ENCODE assay signal across 27 cellular contexts in the genomic region with DNA sequence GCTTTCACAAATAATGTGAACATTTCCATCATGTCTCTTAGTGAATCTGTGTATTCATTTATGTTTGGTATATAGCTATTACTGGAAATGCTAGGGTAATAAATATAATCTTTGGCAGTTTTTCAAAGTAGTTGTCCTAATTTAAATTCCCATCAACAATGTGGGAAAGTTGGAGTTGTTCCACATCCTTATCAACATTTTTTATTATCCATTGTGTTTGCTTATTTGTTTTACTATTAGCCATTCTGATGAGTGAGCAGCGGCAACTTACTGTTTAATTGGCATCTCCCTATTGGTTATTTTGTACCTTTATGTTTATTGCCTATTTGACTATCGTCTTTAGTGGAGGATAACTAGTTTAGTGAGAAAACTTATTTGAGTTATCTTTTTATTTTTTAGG.
"Had no signal": no experiment of that assay in that cellular context is flagged by ENCODE, and none has a peak within 500 bp of the region (broad histone marks: within the 10 kb centered on the region; RNA-seq: fewer than 3 reads in every experiment).

No MANE protein-coding gene starts in this region.

- H3K27me3 ChIP-seq: esophagus squamous epithelium, gastrocnemius medialis, heart right ventricle, left lung had no signal

- H3K36me3 ChIP-seq: esophagus squamous epithelium, gastrocnemius medialis, heart right ventricle, left lung, lower lobe of right lung had no signal

- FAIRE-seq: colon, islet of Langerhans, keratinocyte had no signal

- H3K4me1 Mint-ChIP-seq: mesothelial cell of epicardium; naive thymus-derived CD8-positive, alpha-beta T cell had no signal

- H3K27ac ChIP-seq: coronary artery, epithelial cell of prostate, esophagus squamous epithelium, gastrocnemius medialis, heart right ventricle, left lung, lower lobe of right lung had no signal

- H3K9me3 Mint-ChIP-seq: endodermal cell, mesothelial cell of epicardium had no signal

- H3K27ac Mint-ChIP-seq: effector memory CD8-positive, alpha-beta T cell; endodermal cell; mesothelial cell of epicardium; naive thymus-derived CD8-positive, alpha-beta T cell had no signal

- DNase-seq: effector CD8-positive, alpha-beta T cell; effector memory CD8-positive, alpha-beta T cell; endodermal cell; erythroblast; esophagus squamous epithelium; foreskin fibroblast; foreskin melanocyte; gastrocnemius medialis; glutamatergic neuron; head of caudate nucleus; heart right ventricle; hippocampal formation; left cardiac atrium; left lung; left ventricle myocardium superior; lower lobe of right lung; mesenchymal stem cell; mucosa of descending colon; naive B cell; naive thymus-derived CD8-positive, alpha-beta T cell had no signal

- H3K4me3 ChIP-seq: coronary artery, esophagus squamous epithelium, gastrocnemius medialis, heart right ventricle, left lung, lower lobe of right lung, mucosa of descending colon had no signal

- H3K36me3 Mint-ChIP-seq: mesothelial cell of epicardium; naive B cell; naive thymus-derived CD8-positive, alpha-beta T cell had no signal

- H3K27me3 Mint-ChIP-seq: naive B cell had no signal

- H3K9me3 ChIP-seq: esophagus squamous epithelium, gastrocnemius medialis, heart right ventricle, left lung, lower lobe of right lung, mucosa of descending colon had no signal

- ATAC-seq: effector memory CD8-positive, alpha-beta T cell; esophagus mucosa; gastrocnemius medialis; heart right ventricle; left cardiac atrium; left lung; left ventricle myocardium superior; lower lobe of right lung; mucosa of descending colon; naive thymus-derived CD8-positive, alpha-beta T cell had no signal

- H3K4me1 ChIP-seq: esophagus squamous epithelium, gastrocnemius medialis, heart right ventricle, left lung, lower lobe of right lung had no signal

- H3K4me3 Mint-ChIP-seq: effector memory CD8-positive, alpha-beta T cell; endodermal cell; mesothelial cell of epicardium; naive B cell; naive thymus-derived CD8-positive, alpha-beta T cell had no signal
